Comparison of ENCODE assay signal across 19 cellular contexts in genomic region chr19:42332059-42332458, GRCh38. TPM values are rescaled to one million over a fixed set of nuclear protein-coding genes. Genes with fewer than 3 reads are reported as not detected.
DNase-seq lines count a peak whose midpoint lies in the region; ATAC-seq and TF ChIP-seq lines count a peak whose summit lies in the region.
"Had no signal": no experiment of that assay in that cellular context is flagged by ENCODE, and none has a peak within 500 bp of the region (broad histone marks: within the 10 kb centered on the region; RNA-seq: fewer than 3 reads in every experiment).

No MANE protein-coding gene starts in this region.

- no peaks in the 10 kb centered on the region for H3K36me3 Mint-ChIP-seq in activated naive CD4-positive, alpha-beta T cell treated with anti-CD3 and anti-CD28 coated beads, Interleukin-2, amount 10 ng/mL, durations not matched to agents 7 days and 5 days
- H3K36me3 Mint-ChIP-seq: CD14-positive monocyte; CD4-positive, alpha-beta memory T cell had no signal

- ATAC-seq in heart right ventricle = peak in 5 of 8 donors; percentile 38 to 74 (median 53)
- no peak for ATAC-seq in Right ventricle myocardium inferior
- ATAC-seq: GM12878, HCT116 had no signal

- no peaks in the 10 kb centered on the region for H3K9me2 ChIP-seq in MM.1S (replicated peaks; ENCODE audit: insufficient read depth, low read length)

- no peak overlapping the region for H3K4me3 ChIP-seq in heart right ventricle
- H3K4me3 ChIP-seq in SJCRH30 = no peak overlapping the region
- H3K4me3 ChIP-seq in skeletal muscle tissue (ENCODE audit: low read length in 3 of 3) = no peak overlapping the region
- no peak overlapping the region for H3K4me3 ChIP-seq in MM.1S (ENCODE audit: low read length)
- H3K4me3 ChIP-seq: BLaER1, GM12878 had no signal

- WGBS in heart right ventricle, 2 donors = 79 to 84% methylated on average over 5 to 6 of the region's 6 CpGs

- peaks cover 5% of the 10 kb centered on the region; the same call in 1 of the 2 replicates for H3K79me2 ChIP-seq in MM.1S (ENCODE audit: low read length)

- H3F3A ChIP-seq in MM.1S (ENCODE audit: insufficient read depth, low read length) = no peaks in the 10 kb centered on the region

- H3K27me3 Mint-ChIP-seq in activated naive CD4-positive, alpha-beta T cell treated with anti-CD3 and anti-CD28 coated beads, Interleukin-2, amount 10 ng/mL, durations not matched to agents 7 days and 5 days = peaks cover 4% of the 10 kb centered on the region
- H3K27me3 Mint-ChIP-seq: CD4-positive, alpha-beta memory T cell had no signal

- no peak overlapping the region for H3K4me3 Mint-ChIP-seq in activated naive CD4-positive, alpha-beta T cell treated with anti-CD3 and anti-CD28 coated beads, Interleukin-2, amount 10 ng/mL, durations not matched to agents 7 days and 5 days
- H3K4me3 Mint-ChIP-seq: CD14-positive monocyte; CD4-positive, alpha-beta memory T cell; HFFc6 had no signal

- H3K4me2 ChIP-seq in MM.1S (ENCODE audit: low read depth, low read length) = no peak overlapping the region
- H3K4me2 ChIP-seq: BLaER1 had no signal

- H3K9ac ChIP-seq in skeletal muscle tissue (ENCODE audit: low read depth in 1 of 3, low read length in 3 of 3) (peak overlapping the region in 1 of 3 donors; percentile 16), MM.1S (ENCODE audit: low read length) (no peak overlapping the region)
- H3K9ac ChIP-seq: BLaER1 had no signal

- no peak for DNase-seq in heart right ventricle
- DNase-seq in Right ventricle myocardium inferior (ENCODE audit: missing footprints) = no peak
- DNase-seq in SJCRH30 = peak; percentile 54 to 67
- DNase-seq in medulla oblongata (ENCODE audit: extremely low spot score) = peak; percentile 41
- no peak for DNase-seq in MM.1S
- no peak for DNase-seq in activated naive CD4-positive, alpha-beta T cell treated with anti-CD3 and anti-CD28 coated beads, Interleukin-2, amount 10 ng/mL, durations not matched to agents 7 days and 5 days
- DNase-seq: 8988T; CD4-positive, alpha-beta memory T cell; DMS79 treated with DMSO at 0.1 percent for 48 hours; GOT3; H7; HFFc6 had no signal

- intact Hi-C loops in heart right ventricle (cut with DNase I) = no loop called here
- intact Hi-C loops in Right ventricle myocardium inferior (cut with DNase I) = no loop called here

- H3K4me1 ChIP-seq in heart right ventricle (peaks cover 0 to 22% (median 7%) of the 10 kb centered on the region in 9 donors), SJCRH30 (peaks cover 8% of the 10 kb centered on the region; the same call in 1 of the 2 replicates), skeletal muscle tissue (ENCODE audit: control insufficient read depth in 3 of 3, insufficient read depth in 3 of 3, low read length in 3 of 3) (peaks cover 9 to 29% (median 17%) of the 10 kb centered on the region in 3 donors), MM.1S (ENCODE audit: low read length) (no peaks in the 10 kb centered on the region)

- no peak overlapping the region for H3K27ac Mint-ChIP-seq in activated naive CD4-positive, alpha-beta T cell treated with anti-CD3 and anti-CD28 coated beads, Interleukin-2, amount 10 ng/mL, durations not matched to agents 7 days and 5 days
- H3K27ac Mint-ChIP-seq: CD14-positive monocyte; CD4-positive, alpha-beta memory T cell; HFFc6 had no signal

- peaks cover 0 to 36% (median 0%) of the 10 kb centered on the region in 9 donors for H3K36me3 ChIP-seq in heart right ventricle
- peaks cover 2% of the 10 kb centered on the region; the same call in 1 of the 2 replicates for H3K36me3 ChIP-seq in SJCRH30
- peaks cover 16 to 25% (median 17%) of the 10 kb centered on the region in 3 donors for H3K36me3 ChIP-seq in skeletal muscle tissue (ENCODE audit: control insufficient read depth in 3 of 3, insufficient read depth in 3 of 3, low read length in 3 of 3)
- H3K36me3 ChIP-seq in MM.1S (replicated peaks; ENCODE audit: insufficient read depth, low read length) = no peaks in the 10 kb centered on the region

- TF ChIP-seq CTCF in heart right ventricle (IDR thresholded peaks at IDR 0.05) (no peak), MM.1S (IDR thresholded peaks at IDR 0.05; ENCODE audit: low read length) (no peak)

- CTCF ChIA-PET in activated naive CD4-positive, alpha-beta T cell treated with anti-CD3 and anti-CD28 coated beads, Interleukin-2, amount 10 ng/mL, durations not matched to agents 7 days and 5 days (lab: Charles Lee) = no interaction called here

- H4K20me1 ChIP-seq in MM.1S (ENCODE audit: insufficient read depth, low read length) = no peaks in the 10 kb centered on the region

- no peak overlapping the region for H3K27ac ChIP-seq in heart right ventricle
- no peak overlapping the region for H3K27ac ChIP-seq in SJCRH30
- peak overlapping the region; percentile 30 for H3K27ac ChIP-seq in skeletal muscle tissue (ENCODE audit: low read depth, low read length)
- H3K27ac ChIP-seq in MM.1S (ENCODE audit: low read length) = no peak overlapping the region
- H3K27ac ChIP-seq: BLaER1 had no signal

- peaks cover 2% of the 10 kb centered on the region for H3K4me1 Mint-ChIP-seq in activated naive CD4-positive, alpha-beta T cell treated with anti-CD3 and anti-CD28 coated beads, Interleukin-2, amount 10 ng/mL, durations not matched to agents 7 days and 5 days

- no peaks in the 10 kb centered on the region for H3K9me3 Mint-ChIP-seq in activated naive CD4-positive, alpha-beta T cell treated with anti-CD3 and anti-CD28 coated beads, Interleukin-2, amount 10 ng/mL, durations not matched to agents 7 days and 5 days
- H3K9me3 Mint-ChIP-seq: CD14-positive monocyte; CD4-positive, alpha-beta memory T cell; HFFc6 had no signal

- no peaks in the 10 kb centered on the region for H3K27me3 ChIP-seq in heart right ventricle
- no peaks in the 10 kb centered on the region for H3K27me3 ChIP-seq in SJCRH30
- no peaks in the 10 kb centered on the region for H3K27me3 ChIP-seq in skeletal muscle tissue (ENCODE audit: control insufficient read depth in 3 of 3, insufficient read depth in 3 of 3, low read length in 3 of 3)
- H3K27me3 ChIP-seq in MM.1S (replicated peaks; ENCODE audit: insufficient read depth, low read length) = no peaks in the 10 kb centered on the region
- H3K27me3 ChIP-seq: BLaER1 had no signal

- H3K9me3 ChIP-seq in heart right ventricle = no peaks in the 10 kb centered on the region
- H3K9me3 ChIP-seq in SJCRH30 (replicated peaks) = no peaks in the 10 kb centered on the region
- H3K9me3 ChIP-seq in skeletal muscle tissue (ENCODE audit: control insufficient read depth in 3 of 3, low read length in 3 of 3) = no peaks in the 10 kb centered on the region
- H3K9me3 ChIP-seq in MM.1S (replicated peaks; ENCODE audit: insufficient read depth, low read length) = no peaks in the 10 kb centered on the region
- H3K9me3 ChIP-seq: BLaER1 had no signal

- H2AFZ ChIP-seq in MM.1S (ENCODE audit: low read length) = no peak overlapping the region

RNA-seq across cellular contexts. Expression of gene MEGF8, which starts 6.6 kb away (rescaled TPM):
- total RNA-seq in heart right ventricle (10 to 100 TPM; 33.4 to 44.6 (median 40.4) TPM), Right ventricle myocardium inferior (32.6 TPM), skeletal muscle tissue (17.2 TPM)
- 10 to 100 TPM; 10.2 to 16.3 TPM for polyA plus RNA-seq in heart right ventricle
- total RNA-seq in SJCRH30 (2014; rRNA removed; shearing (Covaris generic)) = 18.9 and 19.9 TPM in 2 replicates

RNA-seq across cellular contexts. Expression of gene TMEM145, which starts 18.9 kb away (rescaled TPM):
- 1 to 10 TPM in 1 of 10 donors, under 1 TPM in 4, not detected in 5; 0.15 to 1.0 (median 0.49) TPM for total RNA-seq in heart right ventricle
- 1 to 10 TPM in 1 of 2 donors, under 1 TPM in 1; 0.32 to 1.0 TPM for polyA plus RNA-seq in heart right ventricle
- 0.16 TPM for total RNA-seq in Right ventricle myocardium inferior
- total RNA-seq in SJCRH30 (2014; rRNA removed; shearing (Covaris generic)) = 0.85 TPM in 1 of 2 replicates, not detected in the other
- 0.52 TPM for total RNA-seq in skeletal muscle tissue
- total RNA-seq: CD4-positive, alpha-beta memory T cell had no signal
- polyA plus RNA-seq: AG04450; CD14-positive monocyte; CD4-positive, alpha-beta memory T cell had no signal

RNA-seq across cellular contexts. Expression of gene PAFAH1B3, which starts 29.6 kb away (rescaled TPM):
- 1 to 10 TPM; 1.2 to 5.9 (median 2.6) TPM for total RNA-seq in heart right ventricle
- polyA plus RNA-seq in heart right ventricle = 10 to 100 TPM in 1 of 2 donors, 1 to 10 TPM in 1; 5.0 to 10.4 TPM
- total RNA-seq in Right ventricle myocardium inferior = 3.7 TPM
- 62.5 and 65.6 TPM in 2 replicates for total RNA-seq in SJCRH30 (2014; rRNA removed; shearing (Covaris generic))
- 29.2 TPM for total RNA-seq in skeletal muscle tissue

RNA-seq across cellular contexts. Expression of gene PRR19, which starts 30.1 kb away (rescaled TPM):
- under 1 TPM in 4 of 10 donors, not detected in 6; 0.16 to 0.21 (median 0.19) TPM for total RNA-seq in heart right ventricle
- polyA plus RNA-seq in heart right ventricle = under 1 TPM in 1 of 2 donors, not detected in 1; 0.16 TPM
- 0.51 TPM for total RNA-seq in Right ventricle myocardium inferior
- 0.73 and 1.9 TPM in 2 replicates for total RNA-seq in SJCRH30 (2014; rRNA removed; shearing (Covaris generic))
- total RNA-seq in skeletal muscle tissue = not detected

RNA-seq across cellular contexts. Expression of gene CNFN, which starts 58.0 kb away (rescaled TPM):
- total RNA-seq in heart right ventricle = 1 to 10 TPM in 1 of 10 donors, under 1 TPM in 4, not detected in 5; 0.51 to 1.3 (median 0.81) TPM
- polyA plus RNA-seq in heart right ventricle = 1 to 10 TPM; 1.6 to 7.2 TPM
- 0.87 TPM for total RNA-seq in Right ventricle myocardium inferior
- total RNA-seq in SJCRH30 (2014; rRNA removed; shearing (Covaris generic)) = not detected in 2 replicates
- not detected for total RNA-seq in skeletal muscle tissue
- total RNA-seq: A673; CD4-positive, alpha-beta memory T cell; GM12878 had no signal

Comparison
In these comparisons a context has a peak if more than half of its experiments do, and no peak if none do; other contexts are left out.
1. DNase-seq: peak in SJCRH30 (2 of 2) and medulla oblongata (single experiment); none in heart right ventricle (0 of 2), Right ventricle myocardium inferior (single experiment), MM.1S (single experiment) and activated naive CD4-positive, alpha-beta T cell treated with anti-CD3 and anti-CD28 coated beads, Interleukin-2, amount 10 ng/mL, durations not matched to agents 7 days and 5 days (single experiment).